Comparison of ENCODE assay signal across 26 cellular contexts in the genomic region with DNA sequence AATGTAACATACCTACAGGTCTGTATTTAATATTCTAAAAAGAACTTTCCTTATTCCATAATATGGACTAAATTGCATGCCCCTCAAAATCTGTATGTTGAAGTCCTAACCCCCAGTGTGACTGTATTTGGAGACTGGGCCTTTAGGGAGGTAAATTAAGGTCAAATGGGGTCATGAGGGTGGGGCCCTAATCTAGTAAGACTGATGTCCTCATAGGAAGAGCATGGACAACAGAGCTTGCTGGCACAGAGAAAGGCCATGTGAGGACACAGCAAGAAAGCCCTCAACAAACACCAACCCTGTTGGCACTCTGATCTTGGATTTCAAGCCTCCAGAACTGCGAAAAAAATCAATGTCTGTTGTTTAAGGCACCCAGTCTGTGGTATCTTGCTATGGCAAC.
"Had no signal": no experiment of that assay in that cellular context is flagged by ENCODE, and none has a peak within 500 bp of the region (broad histone marks: within the 10 kb centered on the region; RNA-seq: fewer than 3 reads in every experiment).

No MANE protein-coding gene starts in this region.

- H3K4me2 ChIP-seq: SK-N-SH had no signal

- ATAC-seq: activated CD4-positive, CD25-positive, alpha-beta regulatory T cell treated with anti-CD3 and anti-CD28 coated beads, Interleukin-2, amount 50 U/mL, for 24 hours had no signal

- H3K27me3 ChIP-seq: MG63, Peyer's patch, SJCRH30 had no signal

- H3K9ac ChIP-seq: SK-N-SH had no signal

- H3K4me3 Mint-ChIP-seq: activated CD4-positive, alpha-beta memory T cell treated with anti-CD3 and anti-CD28 coated beads, Interleukin-2, amount 10 ng/mL, durations not matched to agents 7 days and 5 days; activated naive CD8-positive, alpha-beta T cell; activated T-helper 1 cell treated with anti-CD3 and anti-CD28 coated beads, Interleukin-12 subunit alpha, Interleukin-12 subunit beta, Interleukin-2, Interleukin-4 antibody, amounts not matched to agents 30 ng/mL and 10 ng/mL and 1 ng/mL, durations not matched to agents 14 hours and 24 hours and 36 hours; brain had no signal

- H3K27ac ChIP-seq: Peyer's patch, RWPE1, SJCRH30 had no signal

- H3K27ac Mint-ChIP-seq: activated CD4-positive, alpha-beta memory T cell treated with anti-CD3 and anti-CD28 coated beads, Interleukin-2, amount 10 ng/mL, durations not matched to agents 7 days and 5 days; activated naive CD8-positive, alpha-beta T cell; activated T-helper 1 cell treated with anti-CD3 and anti-CD28 coated beads, Interleukin-12 subunit alpha, Interleukin-12 subunit beta, Interleukin-2, Interleukin-4 antibody, amounts not matched to agents 30 ng/mL and 10 ng/mL and 1 ng/mL, durations not matched to agents 14 hours and 24 hours and 36 hours; brain had no signal

- H3K4me1 ChIP-seq: Peyer's patch, SJCRH30 had no signal

- FAIRE-seq: astrocyte had no signal

- DNase-seq: activated CD4-positive, alpha-beta memory T cell treated with anti-CD3 and anti-CD28 coated beads, Interleukin-2, amount 10 ng/mL, durations not matched to agents 7 days and 5 days; activated CD4-positive, alpha-beta T cell treated with anti-CD3 and anti-CD28 coated beads for 48 hours; activated CD8-positive, alpha-beta memory T cell treated with anti-CD3 and anti-CD28 coated beads, Interleukin-2, amount 50 U/mL, for 4 hours; activated effector memory CD4-positive, alpha-beta T cell treated with Interleukin-2 at 50 U/mL for 16 hours; activated naive CD4-positive, alpha-beta T cell; amygdala; MG63; MV-4-11; NCI-H1105; NCI-H1436; NCI-H1694 treated with DMSO at 0.1 percent for 48 hours; NCI-H2029 treated with DMSO at 0.1 percent for 48 hours; NCI-H345; NCI-H510A; NCI-H526 treated with DMSO at 0.1 percent for 48 hours; Peyer's patch; Right ventricle myocardium superior; SJCRH30; SK-N-SH; T-helper 1 cell had no signal

- H3K9me3 ChIP-seq: MG63, Peyer's patch, SJCRH30, SK-N-SH had no signal

- H3K9me3 Mint-ChIP-seq: activated CD4-positive, alpha-beta memory T cell treated with anti-CD3 and anti-CD28 coated beads, Interleukin-2, amount 10 ng/mL, durations not matched to agents 7 days and 5 days; activated T-helper 1 cell treated with anti-CD3 and anti-CD28 coated beads, Interleukin-12 subunit alpha, Interleukin-12 subunit beta, Interleukin-2, Interleukin-4 antibody, amounts not matched to agents 30 ng/mL and 10 ng/mL and 1 ng/mL, durations not matched to agents 14 hours and 24 hours and 36 hours; brain had no signal

- H3K27me3 Mint-ChIP-seq: activated CD4-positive, alpha-beta memory T cell treated with anti-CD3 and anti-CD28 coated beads, Interleukin-2, amount 10 ng/mL, durations not matched to agents 7 days and 5 days; activated naive CD8-positive, alpha-beta T cell; brain had no signal

- H3K4me1 Mint-ChIP-seq: brain had no signal

- H3K4me3 ChIP-seq: MG63, Peyer's patch, SJCRH30 had no signal
